In the genomic region with DNA sequence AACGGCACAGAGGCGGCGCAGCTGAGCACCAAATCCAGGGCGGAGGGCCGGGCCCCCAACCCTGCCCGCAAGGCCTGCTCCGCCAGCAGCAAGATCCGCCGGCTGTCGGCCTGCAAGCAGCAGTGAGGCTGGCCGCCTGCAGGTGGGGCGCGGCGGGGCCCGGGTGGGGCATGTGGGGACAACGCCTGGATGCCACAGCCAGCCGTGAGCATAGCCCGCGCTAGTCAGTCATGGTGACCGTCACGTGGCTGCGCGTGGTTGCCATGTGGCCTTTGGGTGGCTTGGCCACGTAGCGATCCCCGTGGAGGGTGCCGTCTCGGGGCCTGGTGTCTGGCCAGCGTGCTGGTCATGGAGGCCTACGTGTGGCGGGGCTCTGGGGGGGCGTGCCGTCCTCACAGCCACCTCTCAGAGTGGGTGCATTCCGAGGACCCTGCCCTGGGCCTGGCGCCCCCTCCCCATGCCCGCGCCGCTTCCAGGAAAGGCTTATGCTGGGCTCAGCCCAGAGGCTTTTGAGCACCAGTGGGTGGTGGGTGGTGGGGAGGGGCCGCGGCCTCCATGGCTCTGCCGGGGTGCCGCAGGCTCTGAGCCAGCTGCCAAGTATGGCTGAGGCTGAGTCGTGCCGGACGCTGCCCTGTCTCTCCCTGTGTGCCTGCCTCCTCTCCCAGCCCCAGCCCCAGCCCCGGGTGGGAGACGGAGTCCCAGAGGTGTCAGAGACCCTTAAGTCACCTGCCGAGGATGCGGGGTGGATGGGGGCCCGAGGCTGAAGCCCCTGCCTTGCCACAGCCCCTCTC, we compare ENCODE assay signal across 1 cellular context.
TF ChIP-seq lines count a peak whose summit lies in the region.

No MANE protein-coding gene starts in this region.

TF ChIP-seq in GM23338, 12 proteins besides CTCF, POLR2A, EP300 and RAD21 (continued from another document):
- TF ChIP-seq, protein P1, sequence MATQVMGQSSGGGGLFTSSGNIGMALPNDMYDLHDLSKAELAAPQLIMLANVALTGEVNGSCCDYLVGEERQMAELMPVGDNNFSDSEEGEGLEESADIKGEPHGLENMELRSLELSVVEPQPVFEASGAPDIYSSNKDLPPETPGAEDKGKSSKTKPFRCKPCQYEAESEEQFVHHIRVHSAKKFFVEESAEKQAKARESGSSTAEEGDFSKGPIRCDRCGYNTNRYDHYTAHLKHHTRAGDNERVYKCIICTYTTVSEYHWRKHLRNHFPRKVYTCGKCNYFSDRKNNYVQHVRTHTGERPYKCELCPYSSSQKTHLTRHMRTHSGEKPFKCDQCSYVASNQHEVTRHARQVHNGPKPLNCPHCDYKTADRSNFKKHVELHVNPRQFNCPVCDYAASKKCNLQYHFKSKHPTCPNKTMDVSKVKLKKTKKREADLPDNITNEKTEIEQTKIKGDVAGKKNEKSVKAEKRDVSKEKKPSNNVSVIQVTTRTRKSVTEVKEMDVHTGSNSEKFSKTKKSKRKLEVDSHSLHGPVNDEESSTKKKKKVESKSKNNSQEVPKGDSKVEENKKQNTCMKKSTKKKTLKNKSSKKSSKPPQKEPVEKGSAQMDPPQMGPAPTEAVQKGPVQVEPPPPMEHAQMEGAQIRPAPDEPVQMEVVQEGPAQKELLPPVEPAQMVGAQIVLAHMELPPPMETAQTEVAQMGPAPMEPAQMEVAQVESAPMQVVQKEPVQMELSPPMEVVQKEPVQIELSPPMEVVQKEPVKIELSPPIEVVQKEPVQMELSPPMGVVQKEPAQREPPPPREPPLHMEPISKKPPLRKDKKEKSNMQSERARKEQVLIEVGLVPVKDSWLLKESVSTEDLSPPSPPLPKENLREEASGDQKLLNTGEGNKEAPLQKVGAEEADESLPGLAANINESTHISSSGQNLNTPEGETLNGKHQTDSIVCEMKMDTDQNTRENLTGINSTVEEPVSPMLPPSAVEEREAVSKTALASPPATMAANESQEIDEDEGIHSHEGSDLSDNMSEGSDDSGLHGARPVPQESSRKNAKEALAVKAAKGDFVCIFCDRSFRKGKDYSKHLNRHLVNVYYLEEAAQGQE (IDR thresholded peaks at IDR 0.05; ENCODE audit: unreplicated experiment) = no peak
- TF ChIP-seq, protein P2, sequence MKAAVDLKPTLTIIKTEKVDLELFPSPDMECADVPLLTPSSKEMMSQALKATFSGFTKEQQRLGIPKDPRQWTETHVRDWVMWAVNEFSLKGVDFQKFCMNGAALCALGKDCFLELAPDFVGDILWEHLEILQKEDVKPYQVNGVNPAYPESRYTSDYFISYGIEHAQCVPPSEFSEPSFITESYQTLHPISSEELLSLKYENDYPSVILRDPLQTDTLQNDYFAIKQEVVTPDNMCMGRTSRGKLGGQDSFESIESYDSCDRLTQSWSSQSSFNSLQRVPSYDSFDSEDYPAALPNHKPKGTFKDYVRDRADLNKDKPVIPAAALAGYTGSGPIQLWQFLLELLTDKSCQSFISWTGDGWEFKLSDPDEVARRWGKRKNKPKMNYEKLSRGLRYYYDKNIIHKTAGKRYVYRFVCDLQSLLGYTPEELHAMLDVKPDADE (IDR thresholded peaks at IDR 0.05) = no peak
- TF ChIP-seq, protein P3, sequence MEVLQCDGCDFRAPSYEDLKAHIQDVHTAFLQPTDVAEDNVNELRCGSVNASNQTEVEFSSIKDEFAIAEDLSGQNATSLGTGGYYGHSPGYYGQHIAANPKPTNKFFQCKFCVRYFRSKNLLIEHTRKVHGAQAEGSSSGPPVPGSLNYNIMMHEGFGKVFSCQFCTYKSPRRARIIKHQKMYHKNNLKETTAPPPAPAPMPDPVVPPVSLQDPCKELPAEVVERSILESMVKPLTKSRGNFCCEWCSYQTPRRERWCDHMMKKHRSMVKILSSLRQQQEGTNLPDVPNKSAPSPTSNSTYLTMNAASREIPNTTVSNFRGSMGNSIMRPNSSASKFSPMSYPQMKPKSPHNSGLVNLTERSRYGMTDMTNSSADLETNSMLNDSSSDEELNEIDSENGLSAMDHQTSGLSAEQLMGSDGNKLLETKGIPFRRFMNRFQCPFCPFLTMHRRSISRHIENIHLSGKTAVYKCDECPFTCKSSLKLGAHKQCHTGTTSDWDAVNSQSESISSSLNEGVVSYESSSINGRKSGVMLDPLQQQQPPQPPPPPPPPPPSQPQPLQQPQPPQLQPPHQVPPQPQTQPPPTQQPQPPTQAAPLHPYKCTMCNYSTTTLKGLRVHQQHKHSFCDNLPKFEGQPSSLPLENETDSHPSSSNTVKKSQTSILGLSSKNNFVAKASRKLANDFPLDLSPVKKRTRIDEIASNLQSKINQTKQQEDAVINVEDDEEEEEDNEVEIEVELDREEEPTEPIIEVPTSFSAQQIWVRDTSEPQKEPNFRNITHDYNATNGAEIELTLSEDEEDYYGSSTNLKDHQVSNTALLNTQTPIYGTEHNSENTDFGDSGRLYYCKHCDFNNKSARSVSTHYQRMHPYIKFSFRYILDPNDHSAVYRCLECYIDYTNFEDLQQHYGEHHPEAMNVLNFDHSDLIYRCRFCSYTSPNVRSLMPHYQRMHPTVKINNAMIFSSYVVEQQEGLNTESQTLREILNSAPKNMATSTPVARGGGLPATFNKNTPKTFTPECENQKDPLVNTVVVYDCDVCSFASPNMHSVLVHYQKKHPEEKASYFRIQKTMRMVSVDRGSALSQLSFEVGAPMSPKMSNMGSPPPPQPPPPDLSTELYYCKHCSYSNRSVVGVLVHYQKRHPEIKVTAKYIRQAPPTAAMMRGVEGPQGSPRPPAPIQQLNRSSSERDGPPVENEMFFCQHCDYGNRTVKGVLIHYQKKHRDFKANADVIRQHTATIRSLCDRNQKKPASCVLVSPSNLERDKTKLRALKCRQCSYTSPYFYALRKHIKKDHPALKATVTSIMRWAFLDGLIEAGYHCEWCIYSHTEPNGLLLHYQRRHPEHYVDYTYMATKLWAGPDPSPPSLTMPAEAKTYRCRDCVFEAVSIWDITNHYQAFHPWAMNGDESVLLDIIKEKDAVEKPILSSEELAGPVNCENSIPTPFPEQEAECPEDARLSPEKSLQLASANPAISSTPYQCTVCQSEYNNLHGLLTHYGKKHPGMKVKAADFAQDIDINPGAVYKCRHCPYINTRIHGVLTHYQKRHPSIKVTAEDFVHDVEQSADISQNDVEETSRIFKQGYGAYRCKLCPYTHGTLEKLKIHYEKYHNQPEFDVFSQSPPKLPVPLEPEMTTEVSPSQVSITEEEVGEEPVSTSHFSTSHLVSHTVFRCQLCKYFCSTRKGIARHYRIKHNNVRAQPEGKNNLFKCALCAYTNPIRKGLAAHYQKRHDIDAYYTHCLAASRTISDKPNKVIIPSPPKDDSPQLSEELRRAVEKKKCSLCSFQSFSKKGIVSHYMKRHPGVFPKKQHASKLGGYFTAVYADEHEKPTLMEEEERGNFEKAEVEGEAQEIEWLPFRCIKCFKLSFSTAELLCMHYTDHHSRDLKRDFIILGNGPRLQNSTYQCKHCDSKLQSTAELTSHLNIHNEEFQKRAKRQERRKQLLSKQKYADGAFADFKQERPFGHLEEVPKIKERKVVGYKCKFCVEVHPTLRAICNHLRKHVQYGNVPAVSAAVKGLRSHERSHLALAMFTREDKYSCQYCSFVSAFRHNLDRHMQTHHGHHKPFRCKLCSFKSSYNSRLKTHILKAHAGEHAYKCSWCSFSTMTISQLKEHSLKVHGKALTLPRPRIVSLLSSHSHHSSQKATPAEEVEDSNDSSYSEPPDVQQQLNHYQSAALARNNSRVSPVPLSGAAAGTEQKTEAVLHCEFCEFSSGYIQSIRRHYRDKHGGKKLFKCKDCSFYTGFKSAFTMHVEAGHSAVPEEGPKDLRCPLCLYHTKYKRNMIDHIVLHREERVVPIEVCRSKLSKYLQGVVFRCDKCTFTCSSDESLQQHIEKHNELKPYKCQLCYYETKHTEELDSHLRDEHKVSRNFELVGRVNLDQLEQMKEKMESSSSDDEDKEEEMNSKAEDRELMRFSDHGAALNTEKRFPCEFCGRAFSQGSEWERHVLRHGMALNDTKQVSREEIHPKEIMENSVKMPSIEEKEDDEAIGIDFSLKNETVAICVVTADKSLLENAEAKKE (CRISPR knock-in tag; IDR thresholded peaks at IDR 0.05) = no peak
- TF ChIP-seq NANOG (IDR thresholded peaks at IDR 0.05; ENCODE audit: borderline replicate concordance) (no peak), CREB1 (CRISPR knock-in tag; IDR thresholded peaks at IDR 0.05; ENCODE audit: low read depth) (no peak), ZNF114 (CRISPR knock-in tag; IDR thresholded peaks at IDR 0.05) (no peak)
